Comparison of ENCODE assay signal across 8 cellular contexts in the genomic region with DNA sequence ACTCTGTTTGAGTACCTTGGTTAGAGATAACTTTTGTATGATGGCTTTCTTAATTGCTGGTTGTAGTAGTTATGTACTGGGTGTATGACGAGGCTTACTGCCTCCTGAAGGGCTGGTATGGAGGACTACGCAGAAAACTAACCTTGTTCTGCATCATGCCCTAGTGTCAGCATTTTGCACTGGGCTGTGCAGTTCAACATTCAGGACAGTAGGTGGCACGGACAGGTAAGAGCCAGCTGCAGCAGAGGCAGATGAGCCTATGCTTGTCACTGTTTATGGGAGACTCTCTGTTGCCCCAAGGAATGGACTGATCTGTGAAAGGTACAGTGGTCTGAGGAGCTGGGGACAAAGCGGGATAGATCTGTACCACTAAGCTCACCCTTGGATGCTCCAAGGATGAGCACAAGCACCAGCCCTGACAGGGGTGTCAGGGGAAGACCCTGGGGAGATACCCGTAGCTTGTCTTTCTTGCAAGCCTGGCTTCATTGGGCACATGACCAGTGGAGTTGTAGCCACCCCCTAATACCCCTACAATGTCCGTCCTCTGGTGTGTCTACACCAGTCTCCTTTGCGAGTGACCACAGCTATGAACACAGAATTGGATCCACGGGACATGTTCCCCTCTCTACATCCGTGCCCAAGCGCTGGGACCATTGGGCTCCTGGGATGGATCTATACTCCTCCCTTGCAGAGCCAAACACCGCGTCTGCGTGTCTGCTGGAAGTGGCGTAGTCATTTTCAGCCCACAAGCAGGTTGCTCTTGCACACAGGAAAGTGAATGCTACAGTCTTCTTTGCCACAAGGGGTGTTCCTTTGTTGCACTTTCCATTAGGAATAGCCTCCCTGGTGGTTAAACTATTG. TPM values are rescaled to one million over a fixed set of nuclear protein-coding genes. Genes with fewer than 3 reads are reported as not detected.
A peak's percentile ranks its signal among the peaks of the same experiment; 100 is the strongest.
DNase-seq lines count a peak whose midpoint lies in the region; ATAC-seq and TF ChIP-seq lines count a peak whose summit lies in the region.

No MANE protein-coding gene starts in this region.

- H3K27me3 Mint-ChIP-seq in natural killer cell treated with Interleukin-12 subunit alpha and Interleukin-12 subunit beta and Interleukin-15 and Interleukin-18, amount 100 ng/mL, for 72 hours: no peaks in the 10 kb centered on the region
- H3K27me3 Mint-ChIP-seq in natural killer cell (ENCODE audit: low read depth in 2 of 2): no peaks in the 10 kb centered on the region
- H3K27me3 Mint-ChIP-seq in activated naive CD8-positive, alpha-beta T cell treated with anti-CD3 and anti-CD28 coated beads, Interleukin-2, amount 10 ng/mL, durations not matched to agents 7 days and 5 days: no peaks in the 10 kb centered on the region

- TF ChIP-seq CTCF in natural killer cell (IDR thresholded peaks at IDR 0.05): no peak
- TF ChIP-seq CTCF in OCI-LY3 (IDR thresholded peaks at IDR 0.05; ENCODE audit: low read depth, low read length): peak; percentile 94
- peak in 1 of 5 experiments; percentile 8 for TF ChIP-seq CTCF in gastrocnemius medialis (IDR thresholded peaks at IDR 0.05 in 4 of 5, conservative IDR thresholded peaks at IDR 0.05 in 1 of 5)

- no peaks in the 10 kb centered on the region for H3K79me2 ChIP-seq in OCI-LY3 (ENCODE audit: low read length)

- H3K36me3 ChIP-seq in OCI-LY3 (replicated peaks; ENCODE audit: low read depth, low read length): no peaks in the 10 kb centered on the region
- no peaks in the 10 kb centered on the region for H3K36me3 ChIP-seq in gastrocnemius medialis

- H3K36me3 Mint-ChIP-seq in natural killer cell treated with Interleukin-12 subunit alpha and Interleukin-12 subunit beta and Interleukin-15 and Interleukin-18, amount 100 ng/mL, for 72 hours: no peaks in the 10 kb centered on the region
- peaks cover 5% of the 10 kb centered on the region for H3K36me3 Mint-ChIP-seq in natural killer cell
- H3K36me3 Mint-ChIP-seq in activated naive CD8-positive, alpha-beta T cell treated with anti-CD3 and anti-CD28 coated beads, Interleukin-2, amount 10 ng/mL, durations not matched to agents 7 days and 5 days: no peaks in the 10 kb centered on the region

- intact Hi-C loops in natural killer cell (cut with micrococcal nuclease) (no loop called here), gastrocnemius medialis (cut with DNase I; ENCODE audit: low total_unique reads) (no loop called here)

- no peak overlapping the region for H2AFZ ChIP-seq in OCI-LY3 (ENCODE audit: low read depth, low read length)

- no peaks in the 10 kb centered on the region for H3K4me1 Mint-ChIP-seq in natural killer cell treated with Interleukin-12 subunit alpha and Interleukin-12 subunit beta and Interleukin-15 and Interleukin-18, amount 100 ng/mL, for 72 hours (ENCODE audit: low read depth in 2 of 2)
- H3K4me1 Mint-ChIP-seq in natural killer cell: no peaks in the 10 kb centered on the region
- no peaks in the 10 kb centered on the region for H3K4me1 Mint-ChIP-seq in activated naive CD8-positive, alpha-beta T cell treated with anti-CD3 and anti-CD28 coated beads, Interleukin-2, amount 10 ng/mL, durations not matched to agents 7 days and 5 days

- peaks cover 2% of the 10 kb centered on the region for H3K9me3 Mint-ChIP-seq in natural killer cell treated with Interleukin-12 subunit alpha and Interleukin-12 subunit beta and Interleukin-15 and Interleukin-18, amount 100 ng/mL, for 72 hours
- H3K9me3 Mint-ChIP-seq in natural killer cell: peaks cover 2 to 4% of the 10 kb centered on the region in 2 donors
- H3K9me3 Mint-ChIP-seq in activated naive CD8-positive, alpha-beta T cell treated with anti-CD3 and anti-CD28 coated beads, Interleukin-2, amount 10 ng/mL, durations not matched to agents 7 days and 5 days: no peaks in the 10 kb centered on the region

- no peaks in the 10 kb centered on the region for H3K27me3 ChIP-seq in OCI-LY3 (ENCODE audit: low read depth, low read length)
- H3K27me3 ChIP-seq in gastrocnemius medialis: no peaks in the 10 kb centered on the region

- H3K9ac ChIP-seq in OCI-LY3 (ENCODE audit: low read length): no peak overlapping the region

- no peak overlapping the region for H3K27ac Mint-ChIP-seq in natural killer cell treated with Interleukin-12 subunit alpha and Interleukin-12 subunit beta and Interleukin-15 and Interleukin-18, amount 100 ng/mL, for 72 hours
- no peak overlapping the region for H3K27ac Mint-ChIP-seq in natural killer cell
- no peak overlapping the region for H3K27ac Mint-ChIP-seq in activated naive CD8-positive, alpha-beta T cell treated with anti-CD3 and anti-CD28 coated beads, Interleukin-2, amount 10 ng/mL, durations not matched to agents 7 days and 5 days

- ATAC-seq in natural killer cell treated with Interleukin-12 subunit alpha and Interleukin-12 subunit beta and Interleukin-15 and Interleukin-18, amount 100 ng/mL, for 72 hours: peak; percentile 61 to 62
- ATAC-seq in natural killer cell (no peak), GM21619 (IDR thresholded peaks at IDR 0.05; ENCODE audit: unreplicated experiment) (peak; percentile 98), left lobe of liver (peak; percentile 81), gastrocnemius medialis (no peak)
- ATAC-seq in activated naive CD8-positive, alpha-beta T cell treated with anti-CD3 and anti-CD28 coated beads, Interleukin-2, amount 10 ng/mL, durations not matched to agents 7 days and 5 days (ENCODE audit: low read depth): peak; percentile 45

- H3K27ac ChIP-seq in OCI-LY3 (ENCODE audit: low read length) (no peak overlapping the region), gastrocnemius medialis (no peak overlapping the region)

- H3K4me3 ChIP-seq in OCI-LY3 (ENCODE audit: low read length): no peak overlapping the region
- no peak overlapping the region for H3K4me3 ChIP-seq in gastrocnemius medialis

- POLR2A ChIA-PET in activated naive CD8-positive, alpha-beta T cell treated with anti-CD3 and anti-CD28 coated beads, Interleukin-2, amount 10 ng/mL, durations not matched to agents 7 days and 5 days (lab: Charles Lee): no interaction called here

- H3K4me3 Mint-ChIP-seq in natural killer cell treated with Interleukin-12 subunit alpha and Interleukin-12 subunit beta and Interleukin-15 and Interleukin-18, amount 100 ng/mL, for 72 hours: no peak overlapping the region
- H3K4me3 Mint-ChIP-seq in natural killer cell: no peak overlapping the region
- no peak overlapping the region for H3K4me3 Mint-ChIP-seq in activated naive CD8-positive, alpha-beta T cell treated with anti-CD3 and anti-CD28 coated beads, Interleukin-2, amount 10 ng/mL, durations not matched to agents 7 days and 5 days

- TF ChIP-seq POLR2A in gastrocnemius medialis (IDR thresholded peaks at IDR 0.05): no peak

- H3K9me3 ChIP-seq in OCI-LY3 (ENCODE audit: insufficient read depth, low read length) (no peaks in the 10 kb centered on the region), gastrocnemius medialis (no peaks in the 10 kb centered on the region)

- DNase-seq in natural killer cell treated with Interleukin-12 subunit alpha and Interleukin-12 subunit beta and Interleukin-15 and Interleukin-18, amount 100 ng/mL, for 72 hours (ENCODE audit: low spot score): no peak
- DNase-seq in natural killer cell (no peak), HS-27A (ENCODE audit: low read depth) (peak; percentile 4), left lobe of liver (ENCODE audit: low spot score) (no peak), gastrocnemius medialis (no peak)
- DNase-seq in activated naive CD8-positive, alpha-beta T cell treated with anti-CD3 and anti-CD28 coated beads, Interleukin-2, amount 10 ng/mL, durations not matched to agents 7 days and 5 days: peak; percentile 31

- no peaks in the 10 kb centered on the region for H4K20me1 ChIP-seq in OCI-LY3 (ENCODE audit: insufficient read depth, low read length)

- H3K4me1 ChIP-seq in OCI-LY3 (ENCODE audit: low read length) (no peaks in the 10 kb centered on the region), gastrocnemius medialis (no peaks in the 10 kb centered on the region)

- H3K4me2 ChIP-seq in OCI-LY3 (ENCODE audit: low read length): no peak overlapping the region

- in situ Hi-C loops in gastrocnemius medialis (cut with MboI; ENCODE audit: low sequenced_read_pairs in 4 of 4): no loop called here

RNA-seq across cellular contexts. Expression of gene CFHR3, which starts 51.1 kb away (rescaled TPM):
- total RNA-seq in natural killer cell treated with Interleukin-12 subunit alpha and Interleukin-12 subunit beta and Interleukin-15 and Interleukin-18, amount 100 ng/mL, for 72 hours: not detected
- total RNA-seq in natural killer cell: not detected
- total RNA-seq in activated naive CD8-positive, alpha-beta T cell treated with anti-CD3 and anti-CD28 coated beads, Interleukin-2, amount 10 ng/mL, durations not matched to agents 7 days and 5 days: not detected
- 279 TPM for total RNA-seq in left lobe of liver
- total RNA-seq in gastrocnemius medialis: 1 to 10 TPM in 1 of 4 donors, under 1 TPM in 1, not detected in 2; 0.49 to 1.5 TPM

Comparison
In these comparisons a context has a peak if more than half of its experiments do, and no peak if none do; other contexts are left out.
1. ATAC-seq: peak in natural killer cell treated with Interleukin-12 subunit alpha and Interleukin-12 subunit beta and Interleukin-15 and Interleukin-18, amount 100 ng/mL, for 72 hours (2 of 2), GM21619 (single experiment), activated naive CD8-positive, alpha-beta T cell treated with anti-CD3 and anti-CD28 coated beads, Interleukin-2, amount 10 ng/mL, durations not matched to agents 7 days and 5 days (single experiment) and left lobe of liver (single experiment); none in natural killer cell (0 of 3) and gastrocnemius medialis (0 of 2).
2. DNase-seq: peak in HS-27A (single experiment) and activated naive CD8-positive, alpha-beta T cell treated with anti-CD3 and anti-CD28 coated beads, Interleukin-2, amount 10 ng/mL, durations not matched to agents 7 days and 5 days (single experiment); none in natural killer cell treated with Interleukin-12 subunit alpha and Interleukin-12 subunit beta and Interleukin-15 and Interleukin-18, amount 100 ng/mL, for 72 hours (single experiment), natural killer cell (single experiment), left lobe of liver (single experiment) and gastrocnemius medialis (0 of 2).
3. RNA of gene CFHR3, which starts 51.1 kb away (total RNA-seq): 279 TPM in left lobe of liver (single experiment); 0.49 to 1.5 TPM in gastrocnemius medialis, not detected in natural killer cell treated with Interleukin-12 subunit alpha and Interleukin-12 subunit beta and Interleukin-15 and Interleukin-18, amount 100 ng/mL, for 72 hours, not detected in natural killer cell and not detected in activated naive CD8-positive, alpha-beta T cell treated with anti-CD3 and anti-CD28 coated beads, Interleukin-2, amount 10 ng/mL, durations not matched to agents 7 days and 5 days; every median in the first group is over 100 times any median in the second.